8 cellular contexts compared by ENCODE assay signal in genomic region chr16:15643453-15644305, GRCh38. TPM values are rescaled to one million over a fixed set of nuclear protein-coding genes. Genes with fewer than 3 reads are reported as not detected.
DNase-seq lines count a peak whose midpoint lies in the region; ATAC-seq, FAIRE-seq and TF ChIP-seq lines count a peak whose summit lies in the region.

No MANE protein-coding gene starts in this region.

- intact Hi-C loops in body of pancreas (cut with DNase I) = no loop called here

- peak in 6 of 7 experiments; percentile 33 to 60 (median 53) for TF ChIP-seq CTCF in body of pancreas (IDR thresholded peaks at IDR 0.05)

- H3K27me3 ChIP-seq in SJSA1 (replicated peaks) = no peaks in the 10 kb centered on the region
- H3K27me3 ChIP-seq in body of pancreas = no peaks in the 10 kb centered on the region
- no peaks in the 10 kb centered on the region for H3K27me3 ChIP-seq in small intestine (ENCODE audit: control insufficient read depth in 2 of 2, insufficient read depth in 2 of 2, low read length in 2 of 2)

- ATAC-seq in body of pancreas = peak; percentile 68
- no peak for ATAC-seq in GM18873 (IDR thresholded peaks at IDR 0.05; ENCODE audit: low FRiP score, unreplicated experiment)

- H3K9me3 ChIP-seq in SJSA1 (replicated peaks) (no peaks in the 10 kb centered on the region), body of pancreas (no peaks in the 10 kb centered on the region), iPS-18c (ENCODE audit: control insufficient read depth, insufficient read depth, low read length) (no peaks in the 10 kb centered on the region), small intestine (ENCODE audit: control insufficient read depth, low read depth) (no peaks in the 10 kb centered on the region)

- H3K4me3 ChIP-seq in SJSA1 = peak overlapping the region; percentile 72
- peak overlapping the region; percentile 65 to 94 for H3K4me3 ChIP-seq in body of pancreas
- H3K4me3 ChIP-seq in iPS-18c (ENCODE audit: insufficient read depth, low read depth, low read length) = peak overlapping the region; percentile 68
- peak overlapping the region; percentile 89 to 94 for H3K4me3 ChIP-seq in small intestine (ENCODE audit: low read depth in 1 of 2, low read length in 2 of 2)

- H3K27ac ChIP-seq in SJSA1 = peak overlapping the region; percentile 95
- peak overlapping the region; percentile 98 to 100 (median 100) for H3K27ac ChIP-seq in body of pancreas
- H3K27ac ChIP-seq in small intestine (ENCODE audit: low read depth in 1 of 2, low read length in 1 of 2) = peak overlapping the region; percentile 90 to 100

- DNase-seq in activated gamma-delta T cell treated with Interleukin-2 at 50 U/mL for 16 hours = peak; percentile 26
- no peak for DNase-seq in activated gamma-delta T cell (lab: John Stamatoyannopoulos, UW)
- DNase-seq in M059J (ENCODE audit: low read depth) = peak; percentile 75
- DNase-seq in SJSA1 (ENCODE audit: low read depth in 1 of 2, low spot score in 2 of 2) = no peak
- DNase-seq in body of pancreas = peak; percentile 30 to 45 (median 31)
- DNase-seq in small intestine = peak; percentile 66

- H3K36me3 ChIP-seq in SJSA1 = peaks cover 4% of the 10 kb centered on the region
- no peaks in the 10 kb centered on the region for H3K36me3 ChIP-seq in body of pancreas (replicated peaks in 1 of 2; ENCODE audit: insufficient read depth in 1 of 2, low read depth in 2 of 2)
- H3K36me3 ChIP-seq in small intestine (ENCODE audit: control insufficient read depth in 2 of 2, insufficient read depth in 2 of 2, low read length in 2 of 2) = no peaks in the 10 kb centered on the region

- TF ChIP-seq POLR2A in body of pancreas (IDR thresholded peaks at IDR 0.05) = no peak

- FAIRE-seq in small intestine (lab: Jason Lieb, UNC) = no peak

- H3K4me1 ChIP-seq in SJSA1 (replicated peaks) (peaks cover 52% of the 10 kb centered on the region), body of pancreas (peaks cover 22% of the 10 kb centered on the region), small intestine (ENCODE audit: control insufficient read depth in 2 of 2, insufficient read depth in 1 of 2, low read depth in 1 of 2, low read length in 1 of 2) (peaks cover 4% of the 10 kb centered on the region in 2 donors)

- 3 to 4% methylated on average over 22 of the region's 22 CpGs for WGBS in body of pancreas, 2 donors
- WGBS in small intestine, 3 donors = 5 to 7% (median 7%) methylated on average over 22 of the region's 22 CpGs

RNA-seq across cellular contexts. Expression of gene MARF1, which starts 0.7 kb away (rescaled TPM):
- total RNA-seq in M059J (2014; rRNA removed; shearing (Covaris generic)) = 11.7 and 13.8 TPM in 2 replicates
- 3.6 and 5.8 TPM in 2 replicates for total RNA-seq in SJSA1 (2014; rRNA removed; shearing (Covaris generic))
- 10 to 100 TPM; 28.0 to 33.2 TPM for total RNA-seq in body of pancreas
- 10 to 100 TPM; 14.3 to 16.8 (median 14.7) TPM for polyA plus RNA-seq in small intestine

RNA-seq across cellular contexts. Expression of gene NDE1, which starts 6.4 kb away (rescaled TPM):
- total RNA-seq in M059J (2014; rRNA removed; shearing (Covaris generic)) = 57.7 and 78.6 TPM in 2 replicates
- 61.8 and 94.0 TPM in 2 replicates for total RNA-seq in SJSA1 (2014; rRNA removed; shearing (Covaris generic))
- total RNA-seq in body of pancreas = 10 to 100 TPM; 11.2 to 37.9 TPM
- 10 to 100 TPM in 1 of 3 donors, 1 to 10 TPM in 2; 5.8 to 21.7 (median 8.9) TPM for polyA plus RNA-seq in small intestine

Comparison
In these comparisons a context has a peak if more than half of its experiments do, and no peak if none do; other contexts are left out.
1. DNase-seq: peak in activated gamma-delta T cell treated with Interleukin-2 at 50 U/mL for 16 hours (single experiment), M059J (single experiment), body of pancreas (4 of 4) and small intestine (single experiment); none in activated gamma-delta T cell (single experiment) and SJSA1 (0 of 2).
2. Peak in every context shown above with its lines, with median percentiles within 50 percentile points of each other: H3K27ac ChIP-seq and H3K4me3 ChIP-seq.